ENCODE assay signal across 22 cellular contexts in genomic region chr2:106339608-106340007, GRCh38.
"Had no signal": no experiment of that assay in that cellular context is flagged by ENCODE, and none has a peak within 500 bp of the region (broad histone marks: within the 10 kb centered on the region; RNA-seq: fewer than 3 reads in every experiment).

No MANE protein-coding gene starts in this region.

- H3K36me3 ChIP-seq: brain microvascular endothelial cell, thyroid gland had no signal

- H3K4me1 Mint-ChIP-seq: immature natural killer cell had no signal

- H3K4me3 Mint-ChIP-seq: activated CD8-positive, alpha-beta T cell treated with anti-CD3 and anti-CD28 coated beads, Interleukin-2, amount 10 ng/mL, durations not matched to agents 7 days and 5 days; immature natural killer cell had no signal

- H3K36me3 Mint-ChIP-seq: immature natural killer cell had no signal

- DNase-seq: activated CD4-positive, alpha-beta T cell treated with anti-CD3 and anti-CD28 coated beads for 1 hour; activated CD4-positive, alpha-beta T cell treated with anti-CD3 and anti-CD28 coated beads, Interleukin-2, amount 50 U/mL, for 1 hour; activated CD8-positive, alpha-beta T cell treated with anti-CD3 and anti-CD28 coated beads, Interleukin-2, amount 10 ng/mL, durations not matched to agents 7 days and 5 days; activated naive CD4-positive, alpha-beta T cell treated with Interleukin-2 at 50 U/mL for 16 hours; activated T-cell treated with anti-CD3 and anti-CD28 coated beads, Interleukin-2, amount 50 U/mL, for 1 hour; aorta; brain microvascular endothelial cell; caudate nucleus; effector memory CD4-positive, alpha-beta T cell; foreskin keratinocyte; glutamatergic neuron; immature natural killer cell; left ventricle myocardium superior; mammary epithelial cell; midbrain; stimulated activated CD4-positive, alpha-beta T cell treated with anti-CD3 and anti-CD28 coated beads, Interleukin-2, amount 100 ng/mL, for 48 hours; stimulated activated CD8-positive, alpha-beta memory T cell treated with anti-CD3 and anti-CD28 coated beads, Interleukin-4, amount 100 ng/mL, for 48 hours; SW 1271; thyroid gland had no signal

- H3K27ac Mint-ChIP-seq: activated CD8-positive, alpha-beta T cell treated with anti-CD3 and anti-CD28 coated beads, Interleukin-2, amount 10 ng/mL, durations not matched to agents 7 days and 5 days; immature natural killer cell; progenitor cell of endocrine pancreas had no signal

- H3K4me3 ChIP-seq: hepatocyte, thyroid gland had no signal

- H3K27ac ChIP-seq: brain microvascular endothelial cell, foreskin keratinocyte, hepatocyte, thyroid gland, VCaP had no signal

- ATAC-seq: activated CD8-positive, alpha-beta T cell treated with anti-CD3 and anti-CD28 coated beads, Interleukin-2, amount 10 ng/mL, durations not matched to agents 7 days and 5 days; foreskin keratinocyte; left ventricle myocardium superior had no signal

- H3K27me3 ChIP-seq: brain microvascular endothelial cell, foreskin keratinocyte, hepatocyte, thyroid gland had no signal

- H3K9me3 ChIP-seq: thyroid gland had no signal

- H3K9me3 Mint-ChIP-seq: immature natural killer cell had no signal
